Comparison of ENCODE assay signal across 8 cellular contexts in genomic region chr11:114166897-114167323, GRCh38.
DNase-seq lines count a peak whose midpoint lies in the region; ATAC-seq and TF ChIP-seq lines count a peak whose summit lies in the region.

No MANE protein-coding gene starts in this region.

- WGBS in right lobe of liver (ENCODE audit: insufficient coverage, low coverage, low lambda C conversion rate, missing lambda C conversion rate), result 15% methylated on average over 3 of the region's 3 CpGs
- WGBS in thymus, result 2% methylated on average over 3 of the region's 3 CpGs

- H3K4me3 ChIP-seq in breast epithelium (peak overlapping the region in 1 of 3 donors; percentile 34), right lobe of liver (no peak overlapping the region), thymus (ENCODE audit: low read length) (peak overlapping the region; percentile 29)

- no peaks in the 10 kb centered on the region for H3K27me3 Mint-ChIP-seq in activated naive CD4-positive, alpha-beta T cell treated with anti-CD3 and anti-CD28 coated beads, Interleukin-2, amount 50 U/mL, for 24 hours

- peak overlapping the region; percentile 96 to 98 for H3K27ac ChIP-seq in breast epithelium
- H3K27ac ChIP-seq in right lobe of liver, result peak overlapping the region; percentile 40 to 96 (median 90)
- peak overlapping the region; percentile 50 for H3K27ac ChIP-seq in thymus (ENCODE audit: low read depth)

- intact Hi-C loops in breast epithelium (cut with DNase I; ENCODE audit: low total_unique reads) (no loop called here), right lobe of liver (cut with DNase I) (no loop called here)

- DNase-seq in activated naive CD4-positive, alpha-beta T cell treated with anti-CD3 and anti-CD28 coated beads, Interleukin-2, amount 50 U/mL, for 16 hours, result no peak
- DNase-seq in NOMO-1 (lab: John Stamatoyannopoulos, UW; ENCODE audit: unreplicated experiment in 2 of 2), result peak; percentile 66 to 79
- peak in 1 of 2 donors; percentile 69 for DNase-seq in breast epithelium (ENCODE audit: low spot score in 2 of 2)
- no peak for DNase-seq in right lobe of liver
- no peak for DNase-seq in NK-92 treated with Interleukin-12 subunit alpha and Interleukin-12 subunit beta, amount 100 ng/mL, for 24 hours (lab: John Stamatoyannopoulos, UW)
- DNase-seq in SKM-1 (lab: John Stamatoyannopoulos, UW; ENCODE audit: unreplicated experiment), result no peak

- H3K36me3 ChIP-seq in breast epithelium, result no peaks in the 10 kb centered on the region
- H3K36me3 ChIP-seq in right lobe of liver, result no peaks in the 10 kb centered on the region
- no peaks in the 10 kb centered on the region for H3K36me3 ChIP-seq in thymus (ENCODE audit: control insufficient read depth, insufficient read depth)

- peaks cover 59 to 88% of the 10 kb centered on the region in 2 donors for H3K4me1 ChIP-seq in breast epithelium
- H3K4me1 ChIP-seq in right lobe of liver, result peaks cover 0 to 96% (median 49%) of the 10 kb centered on the region in 4 donors
- H3K4me1 ChIP-seq in thymus (ENCODE audit: control insufficient read depth, insufficient read depth, low read length), result peaks cover 74% of the 10 kb centered on the region

- peak overlapping the region; percentile 38 for H3K4me3 Mint-ChIP-seq in activated naive CD4-positive, alpha-beta T cell treated with anti-CD3 and anti-CD28 coated beads, Interleukin-2, amount 50 U/mL, for 24 hours

- peak overlapping the region; percentile 18 for H3K27ac Mint-ChIP-seq in activated naive CD4-positive, alpha-beta T cell treated with anti-CD3 and anti-CD28 coated beads, Interleukin-2, amount 50 U/mL, for 24 hours

- H3K27me3 ChIP-seq in breast epithelium, result no peaks in the 10 kb centered on the region
- no peaks in the 10 kb centered on the region for H3K27me3 ChIP-seq in right lobe of liver
- H3K27me3 ChIP-seq in thymus (ENCODE audit: control insufficient read depth, insufficient read depth), result no peaks in the 10 kb centered on the region

- H3K9me3 ChIP-seq in breast epithelium, result no peaks in the 10 kb centered on the region
- H3K9me3 ChIP-seq in right lobe of liver, result no peaks in the 10 kb centered on the region
- H3K9me3 ChIP-seq in thymus (ENCODE audit: control insufficient read depth), result no peaks in the 10 kb centered on the region

- peak in 1 of 4 donors; percentile 3 for ATAC-seq in right lobe of liver

- no peak for TF ChIP-seq POLR2A in breast epithelium (IDR thresholded peaks at IDR 0.05)
- peak; percentile 25 for TF ChIP-seq POLR2A in right lobe of liver (IDR thresholded peaks at IDR 0.05)

- H3K4me1 Mint-ChIP-seq in activated naive CD4-positive, alpha-beta T cell treated with anti-CD3 and anti-CD28 coated beads, Interleukin-2, amount 50 U/mL, for 24 hours, result peaks cover 99% of the 10 kb centered on the region

- no peak for TF ChIP-seq CTCF in breast epithelium (IDR thresholded peaks at IDR 0.05)
- no peak for TF ChIP-seq CTCF in right lobe of liver (IDR thresholded peaks at IDR 0.05)

- no peaks in the 10 kb centered on the region for H3K9me3 Mint-ChIP-seq in activated naive CD4-positive, alpha-beta T cell treated with anti-CD3 and anti-CD28 coated beads, Interleukin-2, amount 50 U/mL, for 24 hours

- H3K36me3 Mint-ChIP-seq in activated naive CD4-positive, alpha-beta T cell treated with anti-CD3 and anti-CD28 coated beads, Interleukin-2, amount 50 U/mL, for 24 hours, result no peaks in the 10 kb centered on the region

Comparison
In these comparisons a context has a peak if more than half of its experiments do, and no peak if none do; other contexts are left out.
1. DNase-seq: peak in NOMO-1 (2 of 2); none in activated naive CD4-positive, alpha-beta T cell treated with anti-CD3 and anti-CD28 coated beads, Interleukin-2, amount 50 U/mL, for 16 hours (single experiment), right lobe of liver (0 of 3), NK-92 treated with Interleukin-12 subunit alpha and Interleukin-12 subunit beta, amount 100 ng/mL, for 24 hours (single experiment) and SKM-1 (single experiment).
2. Peak in every context shown above with its lines, with median percentiles within 50 percentile points of each other: H3K27ac ChIP-seq.